Comparison of ENCODE assay signal across 1 cellular context in genomic region chr5:110686264-110686663, GRCh38.
TF ChIP-seq lines count a peak whose summit lies in the region.

No MANE protein-coding gene starts in this region.

TF ChIP-seq in K562, 482 proteins besides CTCF, POLR2A, EP300 and RAD21:
- TF ChIP-seq NUFIP1 (IDR thresholded peaks at IDR 0.05; ENCODE audit: partially characterized antibody): no peak
- peak; percentile 32; the same call in 1 of the 2 replicates for TF ChIP-seq GABPA (tag; conservative IDR thresholded peaks at IDR 0.05; ENCODE audit: low read depth)
- TF ChIP-seq MAZ (CRISPR knock-in tag; conservative IDR thresholded peaks at IDR 0.05 in 1 of 2, IDR thresholded peaks at IDR 0.05 in 1 of 2): 0 out of 4 replicates have a peak, but pooled peaks of 1 of the 2 experiments have one; percentile 33
